1 cellular context compared by ENCODE assay signal in genomic region chr6:4017847-4018193, GRCh38.
TF ChIP-seq lines count a peak whose summit lies in the region.

No MANE protein-coding gene starts in this region.

TF ChIP-seq in K562, 482 proteins besides CTCF, POLR2A, EP300 and RAD21 (continued from another document):
- TF ChIP-seq PBX2 (CRISPR knock-in tag; IDR thresholded peaks at IDR 0.05; ENCODE audit: low read depth) (no peak), PBX2 (tag; conservative IDR thresholded peaks at IDR 0.05; ENCODE audit: low read depth) (0 out of 2 replicates have a peak, but pooled peaks have one; percentile 14)
